Comparison of ENCODE assay signal across 19 cellular contexts in genomic region chr2:102304268-102304667, GRCh38. TPM values are rescaled to one million over a fixed set of nuclear protein-coding genes. Genes with fewer than 3 reads are reported as not detected.
DNase-seq lines count a peak whose midpoint lies in the region; ATAC-seq and TF ChIP-seq lines count a peak whose summit lies in the region.
"Had no signal": no experiment of that assay in that cellular context is flagged by ENCODE, and none has a peak within 500 bp of the region (broad histone marks: within the 10 kb centered on the region; RNA-seq: fewer than 3 reads in every experiment).

No MANE protein-coding gene starts in this region.

- no peak for TF ChIP-seq CTCF in fibroblast of the aortic adventitia (IDR thresholded peaks at IDR 0.05; ENCODE audit: insufficient read depth, low read length)

- H3K36me3 Mint-ChIP-seq in activated naive CD8-positive, alpha-beta T cell treated with anti-CD3 and anti-CD28 coated beads, Interleukin-2, amount 50 U/mL, for 24 hours (ENCODE audit: low read depth), result peaks cover 4% of the 10 kb centered on the region

- H3K4me3 ChIP-seq in fibroblast of the aortic adventitia (ENCODE audit: low read depth, low read length), result no peak overlapping the region
- H3K4me3 ChIP-seq: gastrocnemius medialis, testis had no signal

- peak; percentile 25 for ATAC-seq in activated naive CD8-positive, alpha-beta T cell treated with anti-CD3 and anti-CD28 coated beads, Interleukin-2, amount 50 U/mL, for 24 hours
- no peak for ATAC-seq in HG03457 (IDR thresholded peaks at IDR 0.05; ENCODE audit: unreplicated experiment)
- ATAC-seq: gastrocnemius medialis had no signal

- H3K27me3 Mint-ChIP-seq in activated naive CD8-positive, alpha-beta T cell treated with anti-CD3 and anti-CD28 coated beads, Interleukin-2, amount 50 U/mL, for 24 hours, result peaks cover 6% of the 10 kb centered on the region

- peaks cover 6% of the 10 kb centered on the region for H3K9me3 Mint-ChIP-seq in activated naive CD8-positive, alpha-beta T cell treated with anti-CD3 and anti-CD28 coated beads, Interleukin-2, amount 50 U/mL, for 24 hours

- H3K4me1 Mint-ChIP-seq in activated naive CD8-positive, alpha-beta T cell treated with anti-CD3 and anti-CD28 coated beads, Interleukin-2, amount 50 U/mL, for 24 hours, result peaks cover 65% of the 10 kb centered on the region
- H3K4me1 Mint-ChIP-seq: B cell had no signal

- H3K27ac Mint-ChIP-seq in activated naive CD8-positive, alpha-beta T cell treated with anti-CD3 and anti-CD28 coated beads, Interleukin-2, amount 50 U/mL, for 24 hours, result peak overlapping the region; percentile 95
- H3K27ac Mint-ChIP-seq: B cell had no signal

- H3K4me3 Mint-ChIP-seq in activated naive CD8-positive, alpha-beta T cell treated with anti-CD3 and anti-CD28 coated beads, Interleukin-2, amount 50 U/mL, for 24 hours, result peak overlapping the region; percentile 33
- H3K4me3 Mint-ChIP-seq: B cell had no signal

- DNase-seq in stimulated activated CD4-positive, alpha-beta T cell treated with anti-CD3 and anti-CD28 coated beads, Interleukin-15, amount 100 ng/mL, for 24 hours, result peak; percentile 8
- no peak for DNase-seq in stimulated activated CD4-positive, alpha-beta T cell treated with anti-CD3 and anti-CD28 coated beads, Interleukin-4, amount 100 ng/mL, for 1 hour
- no peak for DNase-seq in activated naive CD8-positive, alpha-beta T cell treated with anti-CD3 and anti-CD28 coated beads, Interleukin-2, amount 50 U/mL, for 24 hours
- DNase-seq in fibroblast of the aortic adventitia (ENCODE audit: low read depth) (peak; percentile 54), H4 (ENCODE audit: low spot score) (no peak), iPS-NIHi7 (ENCODE audit: extremely low spot score) (no peak), NCI-H526 treated with DMSO at 0.1 percent for 48 hours (lab: John Stamatoyannopoulos, UW) (no peak)
- DNase-seq: activated CD8-positive, alpha-beta memory T cell treated with anti-CD3 and anti-CD28 coated beads, Interleukin-2, amount 50 U/mL, for 4 hours; cerebellar nuclear complex; gastrocnemius medialis; left colon; NCI-H1930; NCI-H446 treated with DMSO at 0.1 percent for 48 hours; nucleus accumbens; right cardiac atrium; SHP77 treated with DMSO at 0.1 percent for 48 hours; testis had no signal

RNA-seq across cellular contexts. Expression of gene IL1RL1, which starts 7.1 kb away (rescaled TPM):
- 4.9 and 8.2 TPM in 2 replicates for total RNA-seq in fibroblast of the aortic adventitia (ENCODE audit: low replicate concordance)
- total RNA-seq in H4 (2014; rRNA removed; shearing (Covaris generic)), result not detected in 2 replicates
- total RNA-seq: B cell had no signal

RNA-seq across cellular contexts. Expression of gene IL18R1, which starts 51.3 kb away (rescaled TPM):
- 4.7 and 6.8 TPM in 2 replicates for total RNA-seq in fibroblast of the aortic adventitia (ENCODE audit: low replicate concordance)
- total RNA-seq in H4 (2014; rRNA removed; shearing (Covaris generic)), result 2.0 and 2.8 TPM in 2 replicates

Comparison
In these comparisons a context has a peak if more than half of its experiments do, and no peak if none do; other contexts are left out.
1. DNase-seq: peak in stimulated activated CD4-positive, alpha-beta T cell treated with anti-CD3 and anti-CD28 coated beads, Interleukin-15, amount 100 ng/mL, for 24 hours (single experiment) and fibroblast of the aortic adventitia (single experiment); none in stimulated activated CD4-positive, alpha-beta T cell treated with anti-CD3 and anti-CD28 coated beads, Interleukin-4, amount 100 ng/mL, for 1 hour (single experiment), activated naive CD8-positive, alpha-beta T cell treated with anti-CD3 and anti-CD28 coated beads, Interleukin-2, amount 50 U/mL, for 24 hours (single experiment), H4 (single experiment), iPS-NIHi7 (single experiment) and NCI-H526 treated with DMSO at 0.1 percent for 48 hours (single experiment).